In the genomic region with DNA sequence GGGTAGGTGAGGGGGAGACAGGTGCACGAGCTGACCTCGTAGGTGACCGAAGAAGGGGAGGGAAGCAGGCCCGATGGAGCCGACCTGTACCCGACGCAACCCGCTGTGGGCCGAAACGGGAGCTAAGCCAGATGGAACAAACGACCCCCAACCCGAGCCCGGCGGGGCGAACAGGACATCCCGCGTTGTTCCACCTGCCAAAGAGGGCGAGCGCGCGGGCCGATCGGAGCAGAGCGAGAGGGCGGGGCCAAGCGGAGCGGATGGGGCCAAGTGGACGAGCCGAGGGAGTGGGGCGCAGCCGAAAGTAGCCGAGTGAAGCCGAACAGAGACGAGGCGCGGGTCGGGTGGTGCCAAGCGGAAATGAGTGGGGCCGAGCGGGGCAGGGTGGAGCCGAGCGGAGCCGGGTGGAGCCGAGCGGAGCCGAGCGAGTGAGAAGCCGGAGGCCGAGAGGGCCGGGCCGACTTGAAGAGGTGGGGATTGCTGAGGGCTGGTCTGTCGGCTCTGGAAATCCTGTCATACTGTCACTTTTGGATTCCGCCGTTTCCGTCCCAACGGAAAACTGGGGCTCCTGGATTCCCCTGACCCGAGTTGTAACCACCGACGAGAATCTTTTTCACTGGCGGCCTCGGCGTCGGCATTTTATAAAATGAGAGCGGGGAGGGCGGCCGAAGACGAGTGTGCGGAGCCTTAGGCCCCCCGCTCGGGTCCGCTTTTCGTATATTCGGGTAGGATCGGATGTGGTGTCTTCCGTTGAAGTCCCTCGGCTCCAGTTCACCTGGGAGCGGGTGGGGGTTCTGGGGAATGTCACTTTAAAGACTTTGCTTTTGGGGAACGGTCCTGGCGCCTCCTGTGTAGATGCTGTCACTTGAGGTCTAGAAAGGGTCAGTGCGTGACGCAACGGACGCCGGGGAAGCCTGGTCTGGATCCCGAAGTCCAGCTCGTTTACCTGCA, we compare ENCODE assay signal across 8 cellular contexts. TPM values are rescaled to one million over a fixed set of nuclear protein-coding genes. Genes with fewer than 3 reads are reported as not detected.
DNase-seq lines count a peak whose midpoint lies in the region; ATAC-seq and TF ChIP-seq lines count a peak whose summit lies in the region.

No MANE protein-coding gene starts in this region.

- intact Hi-C loops in left ventricle myocardium inferior (cut with micrococcal nuclease) (no loop called here), upper lobe of right lung (cut with DNase I) (loop anchor here (10.0 kb wide), 1 partner anchor 229 kb away; a partner anchor contains a TSS)

- no peaks in the 10 kb centered on the region for H3K9me2 ChIP-seq in GM23248 (ENCODE audit: insufficient read depth)
- H3K9me2 ChIP-seq in Karpas-422 (replicated peaks; ENCODE audit: insufficient read depth, low read length): no peaks in the 10 kb centered on the region

- H4K20me1 ChIP-seq in GM23248 (ENCODE audit: insufficient read depth): no peaks in the 10 kb centered on the region
- H4K20me1 ChIP-seq in Karpas-422 (ENCODE audit: insufficient read depth, low read depth, low read length): 0 out of 2 replicates have a peak, but pooled peaks cover 3% of the 10 kb centered on the region

- H3K9ac ChIP-seq in GM23248 (peak overlapping the region; percentile 84), Karpas-422 (ENCODE audit: low read length) (peak overlapping the region; percentile 20; the same call in 1 of the 2 replicates)

- H3K4me3 Mint-ChIP-seq in progenitor cell of endocrine pancreas (ENCODE audit: low read depth): peak overlapping the region; percentile 89

- peaks cover 11% of the 10 kb centered on the region for H3K9me3 Mint-ChIP-seq in progenitor cell of endocrine pancreas (ENCODE audit: low read depth)

- 1% methylated on average over 77 to 86 of the region's 86 CpGs for WGBS in GM23248 (ENCODE audit: low coverage in 1 of 2, low lambda C conversion rate in 2 of 2, missing lambda C conversion rate in 2 of 2), 2 experiments

- H3K4me1 Mint-ChIP-seq in progenitor cell of endocrine pancreas (ENCODE audit: low read depth): peaks cover 8% of the 10 kb centered on the region

- peak overlapping the region; percentile 82 for H3K4me3 ChIP-seq in GM23248
- H3K4me3 ChIP-seq in Karpas-422 (ENCODE audit: low read length): no peak overlapping the region
- H3K4me3 ChIP-seq in left ventricle myocardium inferior: peak overlapping the region; percentile 75
- H3K4me3 ChIP-seq in upper lobe of right lung: peak overlapping the region; percentile 61

- H3K36me3 Mint-ChIP-seq in progenitor cell of endocrine pancreas (ENCODE audit: insufficient read depth): peaks cover 4% of the 10 kb centered on the region

- peaks cover 16% of the 10 kb centered on the region for H3K27me3 Mint-ChIP-seq in progenitor cell of endocrine pancreas

- DNase-seq in EH (ENCODE audit: low read depth): peak; percentile 93
- DNase-seq in GM23248: peak; percentile 98
- DNase-seq in Karpas-422: peak; percentile 70
- DNase-seq in T-helper 1 cell: peak; percentile 87 to 96 (median 91)
- peak; percentile 96 for DNase-seq in left ventricle myocardium inferior
- DNase-seq in progenitor cell of endocrine pancreas (ENCODE audit: low spot score, unreplicated experiment): peak; percentile 96
- peak; percentile 97 for DNase-seq in upper lobe of right lung

- peak; percentile 98 for ATAC-seq in upper lobe of right lung

- H3K4me1 ChIP-seq in GM23248 (ENCODE audit: insufficient read depth) (0 out of 2 replicates have a peak, but pooled peaks cover 7% of the 10 kb centered on the region), Karpas-422 (ENCODE audit: low read length) (no peaks in the 10 kb centered on the region), left ventricle myocardium inferior (peaks cover 28% of the 10 kb centered on the region), upper lobe of right lung (peaks cover 11% of the 10 kb centered on the region)

- H3K27ac ChIP-seq in GM23248: no peak overlapping the region
- no peak overlapping the region for H3K27ac ChIP-seq in Karpas-422 (ENCODE audit: low read length)
- peak overlapping the region; percentile 13 for H3K27ac ChIP-seq in angular gyrus (ENCODE audit: low read depth, low read length)
- peak overlapping the region; percentile 66 for H3K27ac ChIP-seq in left ventricle myocardium inferior (replicated peaks)
- H3K27ac ChIP-seq in upper lobe of right lung: peak overlapping the region; percentile 74

- in situ Hi-C loops in GM23248 (cut with MboI): loop anchor here (25.0 kb wide), 1 partner anchor 408 kb away; a partner anchor contains a TSS

- H3K4me2 ChIP-seq in GM23248 (ENCODE audit: unreplicated experiment) (peak overlapping the region; percentile 91), Karpas-422 (ENCODE audit: low read depth, low read length, poor library complexity, severe bottlenecking) (peak overlapping the region; percentile 15)

- no peaks in the 10 kb centered on the region for H3F3A ChIP-seq in GM23248 (ENCODE audit: insufficient read depth)

- TF ChIP-seq CTCF in left ventricle myocardium inferior (IDR thresholded peaks at IDR 0.05; ENCODE audit: borderline replicate concordance) (no peak), progenitor cell of endocrine pancreas (IDR thresholded peaks at IDR 0.05; ENCODE audit: unreplicated experiment) (no peak), upper lobe of right lung (IDR thresholded peaks at IDR 0.05) (no peak)

- H3K36me3 ChIP-seq in GM23248 (ENCODE audit: low read depth) (no peaks in the 10 kb centered on the region), Karpas-422 (ENCODE audit: insufficient read depth, low read length) (no peaks in the 10 kb centered on the region), left ventricle myocardium inferior (peaks cover 2% of the 10 kb centered on the region), upper lobe of right lung (no peaks in the 10 kb centered on the region)

- H3K27ac Mint-ChIP-seq in progenitor cell of endocrine pancreas: peak overlapping the region; percentile 92

- peak overlapping the region; percentile 94 for H2AFZ ChIP-seq in GM23248
- no peak overlapping the region for H2AFZ ChIP-seq in Karpas-422 (ENCODE audit: low read length)

- H3K9me3 ChIP-seq in GM23248 (ENCODE audit: low read depth): no peaks in the 10 kb centered on the region
- no peaks in the 10 kb centered on the region for H3K9me3 ChIP-seq in Karpas-422 (ENCODE audit: low read length)
- H3K9me3 ChIP-seq in left ventricle myocardium inferior (replicated peaks): peaks cover 18% of the 10 kb centered on the region
- H3K9me3 ChIP-seq in upper lobe of right lung: no peaks in the 10 kb centered on the region

- H3K27me3 ChIP-seq in GM23248 (replicated peaks; ENCODE audit: insufficient read depth) (peaks cover 3% of the 10 kb centered on the region; the same call in 1 of the 2 replicates), Karpas-422 (ENCODE audit: low read length) (peaks cover 3% of the 10 kb centered on the region; the same call in 1 of the 2 replicates), left ventricle myocardium inferior (ENCODE audit: low read depth) (no peaks in the 10 kb centered on the region), upper lobe of right lung (no peaks in the 10 kb centered on the region)

- no peaks in the 10 kb centered on the region for H3K79me2 ChIP-seq in GM23248 (ENCODE audit: insufficient read depth)
- no peaks in the 10 kb centered on the region for H3K79me2 ChIP-seq in Karpas-422 (ENCODE audit: low read length)

RNA-seq across cellular contexts. Expression of a gene that starts 15.6 kb away (rescaled TPM):
- not detected in 2 replicates for total RNA-seq in GM23248 (2014; rRNA removed; shearing (Covaris generic))
- not detected in 2 replicates for polyA plus RNA-seq in GM23248 (2016; fragmentation: Nextera tagmentation; extraction: Ambion mirVana)
- not detected in 2 replicates for total RNA-seq in Karpas-422 (2014; rRNA removed; shearing (Covaris generic); ENCODE audit: low replicate concordance)
- not detected for total RNA-seq in left ventricle myocardium inferior
- total RNA-seq in progenitor cell of endocrine pancreas: not detected in 2 replicates
- total RNA-seq in upper lobe of right lung: 6.6 TPM

Comparison
In these comparisons a context has a peak if more than half of its experiments do, and no peak if none do; other contexts are left out.
1. H3K27ac ChIP-seq: peak in angular gyrus (single experiment), left ventricle myocardium inferior (single experiment) and upper lobe of right lung (single experiment); none in GM23248 (single experiment) and Karpas-422 (single experiment).
2. Peak in every context shown above with its lines, with median percentiles within 50 percentile points of each other: DNase-seq.